Comparison of ENCODE assay signal across 8 cellular contexts in the genomic region with DNA sequence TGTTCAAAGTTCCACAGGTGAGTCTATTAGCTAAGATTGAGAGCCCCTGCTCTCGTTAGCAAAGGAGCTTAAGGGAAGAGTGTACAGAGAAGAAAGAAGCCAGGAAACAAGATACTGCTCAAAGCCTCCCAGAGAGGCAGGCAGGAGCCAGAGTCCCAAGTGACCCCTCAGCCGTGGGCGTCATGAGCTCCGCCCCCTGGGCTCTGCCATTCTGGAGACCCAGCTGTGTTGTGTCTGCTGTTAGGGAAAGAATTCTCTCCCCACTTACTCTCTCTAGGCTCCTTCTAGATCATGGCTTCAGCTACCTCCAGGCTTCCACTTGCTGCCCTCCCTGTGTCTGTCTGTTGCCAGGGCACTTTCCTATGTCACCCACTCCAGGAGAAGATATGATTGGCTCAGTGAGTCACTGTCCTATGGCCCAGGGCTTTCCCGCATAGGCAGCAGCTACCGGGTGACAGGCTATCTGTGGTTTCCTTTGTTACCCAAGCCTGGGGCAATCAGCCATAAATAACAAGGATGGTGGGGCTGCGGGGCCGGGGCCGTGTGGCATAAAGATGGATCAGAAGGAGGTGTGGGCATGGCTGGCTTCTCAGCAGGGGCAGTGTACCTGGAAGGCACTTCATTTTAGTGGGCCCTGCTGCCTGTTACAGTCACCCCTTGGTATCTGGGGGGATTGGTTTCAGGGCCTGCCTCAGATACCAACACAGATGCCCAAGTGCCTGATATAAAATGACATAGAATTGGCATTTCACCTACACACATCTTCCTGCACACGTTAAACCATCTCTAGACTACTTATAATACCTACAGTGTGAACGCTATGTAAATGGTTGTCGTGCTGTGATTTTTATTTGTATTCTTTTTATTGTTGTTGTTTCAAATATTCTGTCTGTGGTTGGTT.
DNase-seq lines count a peak whose midpoint lies in the region; ATAC-seq, FAIRE-seq and TF ChIP-seq lines count a peak whose summit lies in the region.

No MANE protein-coding gene starts in this region.

- TF ChIP-seq POLR2A in right lobe of liver (IDR thresholded peaks at IDR 0.05): no peak

- intact Hi-C loops in right lobe of liver (cut with DNase I): no loop called here

- no peak for FAIRE-seq in astrocyte (lab: Jason Lieb, UNC)

- DNase-seq in DMS 273 (lab: John Stamatoyannopoulos, UW; ENCODE audit: unreplicated experiment) (peak; percentile 87), NCI-H2171 (lab: John Stamatoyannopoulos, UW) (peak; percentile 65), astrocyte (ENCODE audit: low read depth) (peak; percentile 51), right lobe of liver (no peak), OCI-M2 (lab: John Stamatoyannopoulos, UW; ENCODE audit: unreplicated experiment) (no peak), amygdala (lab: John Stamatoyannopoulos, UW) (no peak), chondrocyte (ENCODE audit: low spot score) (no peak)

- no peak overlapping the region for H3K27ac ChIP-seq in astrocyte (ENCODE audit: low read depth, low read length)
- H3K27ac ChIP-seq in right lobe of liver: no peak overlapping the region

- peaks cover 1% of the 10 kb centered on the region for H3K27me3 Mint-ChIP-seq in astrocyte (ENCODE audit: low read depth, unreplicated experiment)
- no peaks in the 10 kb centered on the region for H3K27me3 Mint-ChIP-seq in chondrocyte (ENCODE audit: low read depth)

- 46% methylated on average over 4 of the region's 12 CpGs for WGBS in right lobe of liver (ENCODE audit: insufficient coverage, low coverage, low lambda C conversion rate, missing lambda C conversion rate)

- H3K4me1 Mint-ChIP-seq in astrocyte (ENCODE audit: low read depth, unreplicated experiment) (peaks cover 20% of the 10 kb centered on the region), chondrocyte (ENCODE audit: low read depth) (peaks cover 13% of the 10 kb centered on the region)

- peaks cover 1% of the 10 kb centered on the region for H3K36me3 Mint-ChIP-seq in astrocyte (ENCODE audit: low read depth, unreplicated experiment)
- peaks cover 1% of the 10 kb centered on the region for H3K36me3 Mint-ChIP-seq in chondrocyte (ENCODE audit: low read depth)

- H3K4me2 ChIP-seq in astrocyte (ENCODE audit: low read length): peak overlapping the region; percentile 68

- no peak overlapping the region for H3K4me3 ChIP-seq in astrocyte (ENCODE audit: insufficient read depth, low read depth, low read length)
- H3K4me3 ChIP-seq in right lobe of liver: no peak overlapping the region

- TF ChIP-seq CTCF in astrocyte (IDR thresholded peaks at IDR 0.05; ENCODE audit: insufficient read depth, low read depth, low read length): no peak
- no peak for TF ChIP-seq CTCF in right lobe of liver (IDR thresholded peaks at IDR 0.05)
- TF ChIP-seq CTCF in chondrocyte (IDR thresholded peaks at IDR 0.05): no peak

- H3K36me3 ChIP-seq in astrocyte (ENCODE audit: insufficient read depth, low read length) (no peaks in the 10 kb centered on the region), right lobe of liver (no peaks in the 10 kb centered on the region)

- H3K9me3 ChIP-seq in astrocyte (ENCODE audit: insufficient read depth, low read depth, low read length): no peaks in the 10 kb centered on the region
- no peaks in the 10 kb centered on the region for H3K9me3 ChIP-seq in right lobe of liver

- no peaks in the 10 kb centered on the region for H3K9me3 Mint-ChIP-seq in astrocyte (ENCODE audit: unreplicated experiment)
- H3K9me3 Mint-ChIP-seq in chondrocyte (ENCODE audit: low read depth): no peaks in the 10 kb centered on the region

- H3K9ac ChIP-seq in astrocyte (ENCODE audit: low read length): no peak overlapping the region

- H4K20me1 ChIP-seq in astrocyte (ENCODE audit: insufficient read depth, low read length): no peaks in the 10 kb centered on the region

- no peaks in the 10 kb centered on the region for H3K79me2 ChIP-seq in astrocyte (ENCODE audit: insufficient read depth, low read length)

- ATAC-seq in right lobe of liver (peak in 3 of 4 donors; percentile 22 to 35 (median 25)), HG03521 (IDR thresholded peaks at IDR 0.05; ENCODE audit: unreplicated experiment) (no peak)

- H2AFZ ChIP-seq in astrocyte (ENCODE audit: low read depth, low read length): peak overlapping the region; percentile 57

- H3K27me3 ChIP-seq in astrocyte (ENCODE audit: insufficient read depth, low read length): no peaks in the 10 kb centered on the region
- H3K27me3 ChIP-seq in right lobe of liver: no peaks in the 10 kb centered on the region

- no peak overlapping the region for H3K4me3 Mint-ChIP-seq in astrocyte (ENCODE audit: unreplicated experiment)
- H3K4me3 Mint-ChIP-seq in chondrocyte (ENCODE audit: unreplicated experiment): no peak overlapping the region

- H3K4me1 ChIP-seq in astrocyte (ENCODE audit: insufficient read depth, low read length) (peaks cover 5% of the 10 kb centered on the region), right lobe of liver (peaks cover 0 to 7% (median 0%) of the 10 kb centered on the region in 4 donors)

- peak overlapping the region; percentile 34 for H3K27ac Mint-ChIP-seq in astrocyte (ENCODE audit: unreplicated experiment)
- no peak overlapping the region for H3K27ac Mint-ChIP-seq in chondrocyte (ENCODE audit: unreplicated experiment)

Comparison
In these comparisons a context has a peak if more than half of its experiments do, and no peak if none do; other contexts are left out.
1. DNase-seq: peak in DMS 273 (single experiment), NCI-H2171 (single experiment) and astrocyte (single experiment); none in right lobe of liver (0 of 3), OCI-M2 (single experiment), amygdala (0 of 56) and chondrocyte (single experiment).